In genomic region chr17:50211249-50212120, GRCh38 we compare ENCODE assay signal across 11 cellular contexts. TPM values are rescaled to one million over a fixed set of nuclear protein-coding genes. Genes with fewer than 3 reads are reported as not detected.
DNase-seq lines count a peak whose midpoint lies in the region; ATAC-seq and TF ChIP-seq lines count a peak whose summit lies in the region.
"Had no signal": no experiment of that assay in that cellular context is flagged by ENCODE, and none has a peak within 500 bp of the region (broad histone marks: within the 10 kb centered on the region; RNA-seq: fewer than 3 reads in every experiment).

No MANE protein-coding gene starts in this region.

- peaks cover 12% of the 10 kb centered on the region for H3K27me3 Mint-ChIP-seq in glutamatergic neuron (ENCODE audit: unreplicated experiment)
- peaks cover 34% of the 10 kb centered on the region for H3K27me3 Mint-ChIP-seq in progenitor cell of endocrine pancreas

- H3K27ac Mint-ChIP-seq in glutamatergic neuron (ENCODE audit: unreplicated experiment) (peak overlapping the region; percentile 11), progenitor cell of endocrine pancreas (peak overlapping the region; percentile 75)
- H3K27ac Mint-ChIP-seq: CD8-positive, alpha-beta T cell had no signal

- H3K4me3 ChIP-seq in WI38 (ENCODE audit: low read depth, low read length) = peak overlapping the region; percentile 46

- H3K4me3 Mint-ChIP-seq in glutamatergic neuron (ENCODE audit: unreplicated experiment) (no peak overlapping the region), progenitor cell of endocrine pancreas (ENCODE audit: low read depth) (peak overlapping the region; percentile 12)
- H3K4me3 Mint-ChIP-seq: CD8-positive, alpha-beta T cell had no signal

- DNase-seq in Daoy (ENCODE audit: low read depth) = peak; percentile 47
- DNase-seq in glutamatergic neuron = no peak
- no peak for DNase-seq in progenitor cell of endocrine pancreas (ENCODE audit: low spot score, unreplicated experiment)
- no peak for DNase-seq in NCI-H748 treated with DMSO at 0.1 percent for 48 hours (lab: John Stamatoyannopoulos, UW)
- no peak for DNase-seq in stimulated activated naive CD4-positive, alpha-beta T cell treated with Interleukin-2 at 50 U/mL for 16 hours (lab: John Stamatoyannopoulos, UW)
- no peak for DNase-seq in DMS79 (lab: John Stamatoyannopoulos, UW)
- DNase-seq: effector memory CD4-positive, alpha-beta T cell; NCI-H2081 treated with DMSO at 0.1 percent for 48 hours had no signal

- peaks cover 24% of the 10 kb centered on the region for H3K4me1 Mint-ChIP-seq in glutamatergic neuron (ENCODE audit: low read depth, unreplicated experiment)
- H3K4me1 Mint-ChIP-seq in progenitor cell of endocrine pancreas (ENCODE audit: low read depth) = peaks cover 33% of the 10 kb centered on the region

- no peak for TF ChIP-seq CTCF in WI38 (IDR thresholded peaks at IDR 0.05; ENCODE audit: low read depth, low read length)
- TF ChIP-seq CTCF in glutamatergic neuron (IDR thresholded peaks at IDR 0.05; ENCODE audit: partially characterized antibody, unreplicated experiment) = no peak
- no peak for TF ChIP-seq CTCF in progenitor cell of endocrine pancreas (IDR thresholded peaks at IDR 0.05; ENCODE audit: unreplicated experiment)

- H3K9me3 Mint-ChIP-seq in glutamatergic neuron (ENCODE audit: unreplicated experiment) (peaks cover 8% of the 10 kb centered on the region), progenitor cell of endocrine pancreas (ENCODE audit: low read depth) (no peaks in the 10 kb centered on the region)
- H3K9me3 Mint-ChIP-seq: CD8-positive, alpha-beta T cell had no signal

- ATAC-seq in GM21423 (IDR thresholded peaks at IDR 0.05; ENCODE audit: unreplicated experiment) = no peak
- ATAC-seq: CD8-positive, alpha-beta T cell had no signal

- H3K36me3 Mint-ChIP-seq in glutamatergic neuron (ENCODE audit: unreplicated experiment) (no peaks in the 10 kb centered on the region), progenitor cell of endocrine pancreas (ENCODE audit: insufficient read depth) (no peaks in the 10 kb centered on the region)
- H3K36me3 Mint-ChIP-seq: CD8-positive, alpha-beta T cell had no signal

RNA-seq across cellular contexts. Expression of gene COL1A1, which starts 10.1 kb away (rescaled TPM):
- 288 and 336 TPM in 2 replicates for total RNA-seq in Daoy (2014; rRNA removed; shearing (Covaris generic))
- total RNA-seq in glutamatergic neuron (ENCODE audit: unreplicated experiment) (10.1 TPM), progenitor cell of endocrine pancreas (26.7 and 38.4 TPM in 2 replicates)

RNA-seq across cellular contexts. Expression of gene SGCA, which starts 45.7 kb away (rescaled TPM):
- 0.51 and 1.3 TPM in 2 replicates for total RNA-seq in Daoy (2014; rRNA removed; shearing (Covaris generic))
- total RNA-seq in glutamatergic neuron (ENCODE audit: unreplicated experiment) = 1.3 TPM
- not detected in 2 replicates for total RNA-seq in progenitor cell of endocrine pancreas
